1 cellular context compared by ENCODE assay signal in the genomic region with DNA sequence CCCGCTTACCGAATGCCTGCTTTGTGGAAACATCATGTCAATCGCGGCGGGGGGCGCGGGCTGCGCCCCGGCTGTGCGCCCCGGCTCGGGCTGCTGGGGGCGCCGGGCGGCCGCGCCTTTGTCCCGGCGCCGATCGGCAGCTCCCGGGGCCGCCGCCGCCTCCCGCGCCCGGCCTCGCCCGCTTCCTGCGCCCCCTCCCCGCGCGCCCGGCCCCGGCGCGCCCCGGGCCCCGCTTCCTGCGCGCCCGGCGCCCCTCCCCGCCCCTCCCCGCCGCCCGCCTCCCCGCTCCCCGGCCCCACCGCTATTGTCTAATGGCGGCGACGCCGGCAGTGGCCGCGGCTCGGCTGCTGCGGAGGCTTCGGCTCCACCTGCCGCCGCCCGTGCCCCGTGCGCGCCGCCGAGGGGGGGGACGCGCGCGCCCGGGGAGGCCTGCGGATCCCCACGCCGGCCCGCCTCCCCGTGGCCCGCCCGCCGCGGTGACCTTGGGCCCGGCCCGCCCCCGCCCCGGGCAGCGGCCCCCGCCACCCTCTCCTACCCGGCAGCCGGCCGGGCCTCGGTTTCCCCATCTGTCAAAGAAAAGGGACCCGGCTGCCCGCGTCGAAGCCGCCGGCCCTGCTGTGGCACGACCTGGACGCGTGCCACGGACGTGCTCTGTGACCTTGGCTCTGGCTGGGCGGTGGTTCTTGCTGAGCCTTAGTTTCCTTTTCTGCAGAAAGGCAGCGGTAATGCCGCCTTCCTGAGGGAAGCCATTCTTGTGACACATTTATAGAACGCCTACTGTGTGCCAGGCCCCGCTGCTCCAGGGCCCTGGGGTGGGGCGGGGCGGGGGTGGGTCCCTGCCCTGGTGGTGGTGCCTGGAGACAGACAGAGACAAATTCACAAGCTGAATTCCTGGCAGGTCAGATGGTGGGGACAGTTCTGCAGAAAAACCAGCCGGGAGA.
TF ChIP-seq lines count a peak whose summit lies in the region.

TLE5 (minus strand) TSS at position 331 of the 941 bp plus-strand sequence; CDS start at position 36, 295 bp downstream.

TF ChIP-seq in GM23338, 12 proteins besides CTCF, POLR2A, EP300 and RAD21:
- TF ChIP-seq, protein P1, sequence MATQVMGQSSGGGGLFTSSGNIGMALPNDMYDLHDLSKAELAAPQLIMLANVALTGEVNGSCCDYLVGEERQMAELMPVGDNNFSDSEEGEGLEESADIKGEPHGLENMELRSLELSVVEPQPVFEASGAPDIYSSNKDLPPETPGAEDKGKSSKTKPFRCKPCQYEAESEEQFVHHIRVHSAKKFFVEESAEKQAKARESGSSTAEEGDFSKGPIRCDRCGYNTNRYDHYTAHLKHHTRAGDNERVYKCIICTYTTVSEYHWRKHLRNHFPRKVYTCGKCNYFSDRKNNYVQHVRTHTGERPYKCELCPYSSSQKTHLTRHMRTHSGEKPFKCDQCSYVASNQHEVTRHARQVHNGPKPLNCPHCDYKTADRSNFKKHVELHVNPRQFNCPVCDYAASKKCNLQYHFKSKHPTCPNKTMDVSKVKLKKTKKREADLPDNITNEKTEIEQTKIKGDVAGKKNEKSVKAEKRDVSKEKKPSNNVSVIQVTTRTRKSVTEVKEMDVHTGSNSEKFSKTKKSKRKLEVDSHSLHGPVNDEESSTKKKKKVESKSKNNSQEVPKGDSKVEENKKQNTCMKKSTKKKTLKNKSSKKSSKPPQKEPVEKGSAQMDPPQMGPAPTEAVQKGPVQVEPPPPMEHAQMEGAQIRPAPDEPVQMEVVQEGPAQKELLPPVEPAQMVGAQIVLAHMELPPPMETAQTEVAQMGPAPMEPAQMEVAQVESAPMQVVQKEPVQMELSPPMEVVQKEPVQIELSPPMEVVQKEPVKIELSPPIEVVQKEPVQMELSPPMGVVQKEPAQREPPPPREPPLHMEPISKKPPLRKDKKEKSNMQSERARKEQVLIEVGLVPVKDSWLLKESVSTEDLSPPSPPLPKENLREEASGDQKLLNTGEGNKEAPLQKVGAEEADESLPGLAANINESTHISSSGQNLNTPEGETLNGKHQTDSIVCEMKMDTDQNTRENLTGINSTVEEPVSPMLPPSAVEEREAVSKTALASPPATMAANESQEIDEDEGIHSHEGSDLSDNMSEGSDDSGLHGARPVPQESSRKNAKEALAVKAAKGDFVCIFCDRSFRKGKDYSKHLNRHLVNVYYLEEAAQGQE (IDR thresholded peaks at IDR 0.05; ENCODE audit: unreplicated experiment), result no peak
- TF ChIP-seq JUNB (IDR thresholded peaks at IDR 0.05; ENCODE audit: unreplicated experiment) (no peak), EZH2 (IDR thresholded peaks at IDR 0.05; ENCODE audit: low read depth, unreplicated experiment) (no peak), POLR2AphosphoS5 (IDR thresholded peaks at IDR 0.05; ENCODE audit: low read depth) (no peak; the same call in 1 of the 2 replicates), STAT1 (IDR thresholded peaks at IDR 0.05; ENCODE audit: unreplicated experiment) (no peak), ZNF114 (CRISPR knock-in tag; IDR thresholded peaks at IDR 0.05) (no peak), NANOG (IDR thresholded peaks at IDR 0.05; ENCODE audit: borderline replicate concordance) (no peak)
- TF ChIP-seq, protein P2, sequence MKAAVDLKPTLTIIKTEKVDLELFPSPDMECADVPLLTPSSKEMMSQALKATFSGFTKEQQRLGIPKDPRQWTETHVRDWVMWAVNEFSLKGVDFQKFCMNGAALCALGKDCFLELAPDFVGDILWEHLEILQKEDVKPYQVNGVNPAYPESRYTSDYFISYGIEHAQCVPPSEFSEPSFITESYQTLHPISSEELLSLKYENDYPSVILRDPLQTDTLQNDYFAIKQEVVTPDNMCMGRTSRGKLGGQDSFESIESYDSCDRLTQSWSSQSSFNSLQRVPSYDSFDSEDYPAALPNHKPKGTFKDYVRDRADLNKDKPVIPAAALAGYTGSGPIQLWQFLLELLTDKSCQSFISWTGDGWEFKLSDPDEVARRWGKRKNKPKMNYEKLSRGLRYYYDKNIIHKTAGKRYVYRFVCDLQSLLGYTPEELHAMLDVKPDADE (IDR thresholded peaks at IDR 0.05), result no peak
